ENCODE assay signal across 23 cellular contexts in genomic region chr3:66934041-66934440, GRCh38.
DNase-seq lines count a peak whose midpoint lies in the region; ATAC-seq and TF ChIP-seq lines count a peak whose summit lies in the region.
"Had no signal": no experiment of that assay in that cellular context is flagged by ENCODE, and none has a peak within 500 bp of the region (broad histone marks: within the 10 kb centered on the region; RNA-seq: fewer than 3 reads in every experiment).

No MANE protein-coding gene starts in this region.

- no peak for ATAC-seq in GM18517 (IDR thresholded peaks at IDR 0.05; ENCODE audit: unreplicated experiment)
- no peak for ATAC-seq in HG03139 (IDR thresholded peaks at IDR 0.05; ENCODE audit: unreplicated experiment)
- ATAC-seq in stimulated activated memory B cell treated with anti-CD40 and anti-IgM and Interleukin-4, amounts not matched to agents 10 μg/mL and 1 μg/mL and 100 μg/mL, for 72 hours = no peak
- ATAC-seq: A549, GM12878, HCT116 had no signal

- DNase-seq in Karpas-422 (peak; percentile 93), germinal center (ENCODE audit: low spot score) (peak; percentile 2), NCI-H1694 (lab: John Stamatoyannopoulos, UW) (no peak)
- DNase-seq: 8988T; ACHN; AML-193; BE2C; CD4-positive, alpha-beta T cell; CD8-positive, alpha-beta memory T cell; DMS 273 treated with DMSO at 0.1 percent for 48 hours; DMS79; EL; GDM1; H9 had no signal

- H3K9me3 ChIP-seq in Karpas-422 (ENCODE audit: low read length) (no peaks in the 10 kb centered on the region), OCI-LY3 (ENCODE audit: insufficient read depth, low read length) (no peaks in the 10 kb centered on the region)
- H3K9me3 ChIP-seq: A549; BE2C; BLaER1 treated with 17β-estradiol and CSF1 and Interleukin-3, amounts not matched to agents 10 nM and 100 nM had no signal

- H3K79me2 ChIP-seq in Karpas-422 (ENCODE audit: low read length) = no peaks in the 10 kb centered on the region
- no peaks in the 10 kb centered on the region for H3K79me2 ChIP-seq in OCI-LY3 (ENCODE audit: low read length)

- H3K4me1 Mint-ChIP-seq in stimulated activated memory B cell treated with anti-CD40 and anti-IgM and Interleukin-4, amounts not matched to agents 10 μg/mL and 1 μg/mL and 100 μg/mL, for 72 hours = peaks cover 6% of the 10 kb centered on the region
- H3K4me1 Mint-ChIP-seq: CD14-positive monocyte; CD8-positive, alpha-beta memory T cell had no signal

- H2AFZ ChIP-seq in Karpas-422 (ENCODE audit: low read length) = no peak overlapping the region
- H2AFZ ChIP-seq in OCI-LY3 (ENCODE audit: low read depth, low read length) = no peak overlapping the region

- H3K9me3 Mint-ChIP-seq in stimulated activated memory B cell treated with anti-CD40 and anti-IgM and Interleukin-4, amounts not matched to agents 10 μg/mL and 1 μg/mL and 100 μg/mL, for 72 hours = no peaks in the 10 kb centered on the region
- H3K9me3 Mint-ChIP-seq: CD14-positive monocyte; CD4-positive, alpha-beta T cell; CD8-positive, alpha-beta memory T cell; H9 had no signal

- no peaks in the 10 kb centered on the region for H3K36me3 Mint-ChIP-seq in stimulated activated memory B cell treated with anti-CD40 and anti-IgM and Interleukin-4, amounts not matched to agents 10 μg/mL and 1 μg/mL and 100 μg/mL, for 72 hours
- H3K36me3 Mint-ChIP-seq: CD14-positive monocyte; CD8-positive, alpha-beta memory T cell had no signal

- H3K4me3 Mint-ChIP-seq in stimulated activated memory B cell treated with anti-CD40 and anti-IgM and Interleukin-4, amounts not matched to agents 10 μg/mL and 1 μg/mL and 100 μg/mL, for 72 hours = no peak overlapping the region
- H3K4me3 Mint-ChIP-seq: CD14-positive monocyte; CD4-positive, alpha-beta T cell; CD8-positive, alpha-beta memory T cell; H9 had no signal

- H3K36me3 ChIP-seq in Karpas-422 (ENCODE audit: insufficient read depth, low read length) (no peaks in the 10 kb centered on the region), OCI-LY3 (replicated peaks; ENCODE audit: low read depth, low read length) (no peaks in the 10 kb centered on the region)
- H3K36me3 ChIP-seq: BE2C; BLaER1 treated with 17β-estradiol and CSF1 and Interleukin-3, amounts not matched to agents 10 nM and 100 nM had no signal

- H3K27ac ChIP-seq in Karpas-422 (ENCODE audit: low read length) (peak overlapping the region; percentile 96), OCI-LY3 (ENCODE audit: low read length) (peak overlapping the region; percentile 18; the same call in 1 of the 2 replicates)
- H3K27ac ChIP-seq: A549; BLaER1 treated with 17β-estradiol and CSF1 and Interleukin-3, amounts not matched to agents 10 nM and 100 nM had no signal

- H4K20me1 ChIP-seq in Karpas-422 (ENCODE audit: insufficient read depth, low read depth, low read length) = no peaks in the 10 kb centered on the region
- H4K20me1 ChIP-seq in OCI-LY3 (ENCODE audit: insufficient read depth, low read length) = no peaks in the 10 kb centered on the region
- H4K20me1 ChIP-seq: BLaER1 treated with 17β-estradiol and CSF1 and Interleukin-3, amounts not matched to agents 10 nM and 100 nM had no signal

- no peaks in the 10 kb centered on the region for H3K9me2 ChIP-seq in Karpas-422 (replicated peaks; ENCODE audit: insufficient read depth, low read length)

- H3K4me1 ChIP-seq in Karpas-422 (ENCODE audit: low read length) (peaks cover 99% of the 10 kb centered on the region), OCI-LY3 (ENCODE audit: low read length) (peaks cover 35% of the 10 kb centered on the region)
- H3K4me1 ChIP-seq: A549; BE2C; BLaER1 treated with 17β-estradiol and CSF1 and Interleukin-3, amounts not matched to agents 10 nM and 100 nM had no signal

- TF ChIP-seq CTCF in OCI-LY3 (IDR thresholded peaks at IDR 0.05; ENCODE audit: low read depth, low read length) = no peak

- H3K4me2 ChIP-seq in Karpas-422 (ENCODE audit: low read depth, low read length, poor library complexity, severe bottlenecking) = peak overlapping the region; percentile 75
- H3K4me2 ChIP-seq in OCI-LY3 (ENCODE audit: low read length) = peak overlapping the region; percentile 58
- H3K4me2 ChIP-seq: A549; BLaER1 treated with 17β-estradiol and CSF1 and Interleukin-3, amounts not matched to agents 10 nM and 100 nM had no signal

- peak overlapping the region; percentile 58 for H3K9ac ChIP-seq in Karpas-422 (ENCODE audit: low read length)
- H3K9ac ChIP-seq in OCI-LY3 (ENCODE audit: low read length) = no peak overlapping the region
- H3K9ac ChIP-seq: BLaER1 treated with 17β-estradiol and CSF1 and Interleukin-3, amounts not matched to agents 10 nM and 100 nM had no signal

- H3K27me3 ChIP-seq in Karpas-422 (ENCODE audit: low read length) (no peaks in the 10 kb centered on the region), OCI-LY3 (ENCODE audit: low read depth, low read length) (no peaks in the 10 kb centered on the region)
- H3K27me3 ChIP-seq: BLaER1 treated with 17β-estradiol and CSF1 and Interleukin-3, amounts not matched to agents 10 nM and 100 nM had no signal

- H3K27ac Mint-ChIP-seq in stimulated activated memory B cell treated with anti-CD40 and anti-IgM and Interleukin-4, amounts not matched to agents 10 μg/mL and 1 μg/mL and 100 μg/mL, for 72 hours = no peak overlapping the region
- H3K27ac Mint-ChIP-seq: CD14-positive monocyte; CD4-positive, alpha-beta T cell had no signal

- H3K4me3 ChIP-seq in Karpas-422 (ENCODE audit: low read length) (peak overlapping the region; percentile 47), OCI-LY3 (ENCODE audit: low read length) (peak overlapping the region; percentile 16)
- H3K4me3 ChIP-seq: A549; BLaER1 treated with 17β-estradiol and CSF1 and Interleukin-3, amounts not matched to agents 10 nM and 100 nM; GM12878 had no signal

- no peaks in the 10 kb centered on the region for H3K27me3 Mint-ChIP-seq in stimulated activated memory B cell treated with anti-CD40 and anti-IgM and Interleukin-4, amounts not matched to agents 10 μg/mL and 1 μg/mL and 100 μg/mL, for 72 hours
